2 cellular contexts compared by ENCODE assay signal in genomic region chr14:103074699-103075341, GRCh38.
TF ChIP-seq lines count a peak whose summit lies in the region.

No MANE protein-coding gene starts in this region.

TF ChIP-seq in HCT116, 20 proteins besides CTCF, POLR2A, EP300 and RAD21 (continued from another document):
- TF ChIP-seq, protein P1, sequence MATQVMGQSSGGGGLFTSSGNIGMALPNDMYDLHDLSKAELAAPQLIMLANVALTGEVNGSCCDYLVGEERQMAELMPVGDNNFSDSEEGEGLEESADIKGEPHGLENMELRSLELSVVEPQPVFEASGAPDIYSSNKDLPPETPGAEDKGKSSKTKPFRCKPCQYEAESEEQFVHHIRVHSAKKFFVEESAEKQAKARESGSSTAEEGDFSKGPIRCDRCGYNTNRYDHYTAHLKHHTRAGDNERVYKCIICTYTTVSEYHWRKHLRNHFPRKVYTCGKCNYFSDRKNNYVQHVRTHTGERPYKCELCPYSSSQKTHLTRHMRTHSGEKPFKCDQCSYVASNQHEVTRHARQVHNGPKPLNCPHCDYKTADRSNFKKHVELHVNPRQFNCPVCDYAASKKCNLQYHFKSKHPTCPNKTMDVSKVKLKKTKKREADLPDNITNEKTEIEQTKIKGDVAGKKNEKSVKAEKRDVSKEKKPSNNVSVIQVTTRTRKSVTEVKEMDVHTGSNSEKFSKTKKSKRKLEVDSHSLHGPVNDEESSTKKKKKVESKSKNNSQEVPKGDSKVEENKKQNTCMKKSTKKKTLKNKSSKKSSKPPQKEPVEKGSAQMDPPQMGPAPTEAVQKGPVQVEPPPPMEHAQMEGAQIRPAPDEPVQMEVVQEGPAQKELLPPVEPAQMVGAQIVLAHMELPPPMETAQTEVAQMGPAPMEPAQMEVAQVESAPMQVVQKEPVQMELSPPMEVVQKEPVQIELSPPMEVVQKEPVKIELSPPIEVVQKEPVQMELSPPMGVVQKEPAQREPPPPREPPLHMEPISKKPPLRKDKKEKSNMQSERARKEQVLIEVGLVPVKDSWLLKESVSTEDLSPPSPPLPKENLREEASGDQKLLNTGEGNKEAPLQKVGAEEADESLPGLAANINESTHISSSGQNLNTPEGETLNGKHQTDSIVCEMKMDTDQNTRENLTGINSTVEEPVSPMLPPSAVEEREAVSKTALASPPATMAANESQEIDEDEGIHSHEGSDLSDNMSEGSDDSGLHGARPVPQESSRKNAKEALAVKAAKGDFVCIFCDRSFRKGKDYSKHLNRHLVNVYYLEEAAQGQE (IDR thresholded peaks at IDR 0.05; ENCODE audit: low read depth): no peak
- TF ChIP-seq POLR2AphosphoS5 (IDR thresholded peaks at IDR 0.05; ENCODE audit: low read depth, low read length): no peak; the same call in 1 of the 2 replicates

TF ChIP-seq in HEK293T, 16 proteins besides CTCF, POLR2A, EP300 and RAD21 (continued from another document):
- TF ChIP-seq ARNT (IDR thresholded peaks at IDR 0.05) (no peak), FOXA1 (IDR thresholded peaks at IDR 0.05) (no peak), ZNF384 (IDR thresholded peaks at IDR 0.05) (no peak), L3MBTL2 (conservative IDR thresholded peaks at IDR 0.05) (no peak), ELF4 (IDR thresholded peaks at IDR 0.05) (no peak), TARDBP (IDR thresholded peaks at IDR 0.05) (no peak), NFRKB (IDR thresholded peaks at IDR 0.05) (no peak), FOXM1 (IDR thresholded peaks at IDR 0.05; ENCODE audit: borderline replicate concordance) (no peak), SP1 (IDR thresholded peaks at IDR 0.05) (no peak), SUZ12 (IDR thresholded peaks at IDR 0.05) (no peak), HDGF (IDR thresholded peaks at IDR 0.05; ENCODE audit: borderline replicate concordance) (no peak)
- TF ChIP-seq, protein P2, sequence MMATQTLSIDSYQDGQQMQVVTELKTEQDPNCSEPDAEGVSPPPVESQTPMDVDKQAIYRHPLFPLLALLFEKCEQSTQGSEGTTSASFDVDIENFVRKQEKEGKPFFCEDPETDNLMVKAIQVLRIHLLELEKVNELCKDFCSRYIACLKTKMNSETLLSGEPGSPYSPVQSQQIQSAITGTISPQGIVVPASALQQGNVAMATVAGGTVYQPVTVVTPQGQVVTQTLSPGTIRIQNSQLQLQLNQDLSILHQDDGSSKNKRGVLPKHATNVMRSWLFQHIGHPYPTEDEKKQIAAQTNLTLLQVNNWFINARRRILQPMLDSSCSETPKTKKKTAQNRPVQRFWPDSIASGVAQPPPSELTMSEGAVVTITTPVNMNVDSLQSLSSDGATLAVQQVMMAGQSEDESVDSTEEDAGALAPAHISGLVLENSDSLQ (IDR thresholded peaks at IDR 0.05): no peak
